In genomic region chr6:170493354-170493753, GRCh38 we compare ENCODE assay signal across 39 cellular contexts.
"Had no signal": no experiment of that assay in that cellular context is flagged by ENCODE, and none has a peak within 500 bp of the region (broad histone marks: within the 10 kb centered on the region; RNA-seq: fewer than 3 reads in every experiment).

No MANE protein-coding gene starts in this region.

- H3K4me3 Mint-ChIP-seq: activated naive CD4-positive, alpha-beta T cell treated with anti-CD3 and anti-CD28 coated beads for 36 hours; activated naive CD4-positive, alpha-beta T cell treated with anti-CD3 and anti-CD28 coated beads, Interleukin-2, amount 10 ng/mL, durations not matched to agents 7 days and 5 days; activated naive CD4-positive, alpha-beta T cell treated with anti-CD3 and anti-CD28 coated beads, Interleukin-2, amount 50 U/mL, for 24 hours; activated naive CD8-positive, alpha-beta T cell; activated naive CD8-positive, alpha-beta T cell treated with anti-CD3 and anti-CD28 coated beads for 36 hours; activated naive CD8-positive, alpha-beta T cell treated with anti-CD3 and anti-CD28 coated beads, Interleukin-2, amount 10 ng/mL, durations not matched to agents 7 days and 5 days; activated naive CD8-positive, alpha-beta T cell treated with anti-CD3 and anti-CD28 coated beads, Interleukin-2, amount 50 U/mL, for 24 hours; activated T-cell treated with anti-CD3 and anti-CD28 coated beads, Interleukin-2, amount 50 U/mL, for 24 hours; activated T-cell treated with anti-CD3 and anti-CD28 coated beads, Interleukin-2, amount 50 U/mL, for 4 hours; activated T-cell treated with anti-CD3 and anti-CD28 coated beads, Interleukin-2, amount 50 U/mL, for 72 hours; activated T-helper 1 cell treated with anti-CD3 and anti-CD28 coated beads, Interleukin-12 subunit alpha, Interleukin-12 subunit beta, Interleukin-2, Interleukin-4 antibody, amounts not matched to agents 30 ng/mL and 10 ng/mL and 1 ng/mL, durations not matched to agents 14 hours and 24 hours and 36 hours; activated T-helper 17 cell treated with anti-CD3 and anti-CD28 coated beads, Interleukin-2, amount 50 U/mL, for 72 hours; brain; central memory CD8-positive, alpha-beta T cell had no signal

- H3K36me3 ChIP-seq: adrenal gland, ascending aorta, brain microvascular endothelial cell, breast epithelium, cardiac muscle cell had no signal

- H3K4me3 ChIP-seq: adrenal gland, ascending aorta, body of pancreas, breast epithelium, cardiac muscle cell had no signal

- H3K9me3 ChIP-seq: adrenal gland, ascending aorta, body of pancreas, breast epithelium had no signal

- H3K27ac Mint-ChIP-seq: activated naive CD4-positive, alpha-beta T cell treated with anti-CD3 and anti-CD28 coated beads for 36 hours; activated naive CD4-positive, alpha-beta T cell treated with anti-CD3 and anti-CD28 coated beads, Interleukin-2, amount 10 ng/mL, durations not matched to agents 7 days and 5 days; activated naive CD4-positive, alpha-beta T cell treated with anti-CD3 and anti-CD28 coated beads, Interleukin-2, amount 50 U/mL, for 24 hours; activated naive CD4-positive, alpha-beta T cell treated with anti-CD3 and anti-CD28 coated beads, Interleukin-2, amount 50 U/mL, for 72 hours; activated naive CD8-positive, alpha-beta T cell; activated naive CD8-positive, alpha-beta T cell treated with anti-CD3 and anti-CD28 coated beads for 36 hours; activated naive CD8-positive, alpha-beta T cell treated with anti-CD3 and anti-CD28 coated beads, Interleukin-2, amount 10 ng/mL, durations not matched to agents 7 days and 5 days; activated naive CD8-positive, alpha-beta T cell treated with anti-CD3 and anti-CD28 coated beads, Interleukin-2, amount 50 U/mL, for 24 hours; activated T-cell treated with anti-CD3 and anti-CD28 coated beads, Interleukin-2, amount 50 U/mL, for 24 hours; activated T-cell treated with anti-CD3 and anti-CD28 coated beads, Interleukin-2, amount 50 U/mL, for 72 hours; activated T-helper 1 cell treated with anti-CD3 and anti-CD28 coated beads, Interleukin-12 subunit alpha, Interleukin-12 subunit beta, Interleukin-2, Interleukin-4 antibody, amounts not matched to agents 30 ng/mL and 10 ng/mL and 1 ng/mL, durations not matched to agents 14 hours and 24 hours and 36 hours; activated T-helper 17 cell treated with anti-CD3 and anti-CD28 coated beads, Interleukin-2, amount 50 U/mL, for 72 hours; activated T-helper 2 cell treated with anti-CD3 and anti-CD28 coated beads, Interferon-gamma antibody, Interleukin-2, Interleukin-4, amounts not matched to agents 10 μg/mL and 5 μg/mL and 100 μg/mL, durations not matched to agents 14 hours and 24 hours and 36 hours had no signal

- H3K4me1 ChIP-seq: adrenal gland, ascending aorta, body of pancreas, breast epithelium had no signal

- ATAC-seq: activated naive CD4-positive, alpha-beta T cell treated with anti-CD3 and anti-CD28 coated beads, Interleukin-2, amount 50 U/mL, for 72 hours; activated naive CD8-positive, alpha-beta T cell treated with anti-CD3 and anti-CD28 coated beads, Interleukin-2, amount 50 U/mL, for 24 hours; activated T-cell treated with anti-CD3 and anti-CD28 coated beads, Interleukin-2, amount 50 U/mL, for 4 hours; activated T-cell treated with anti-CD3 and anti-CD28 coated beads, Interleukin-2, amount 50 U/mL, for 72 hours; activated T-helper 17 cell treated with anti-CD3 and anti-CD28 coated beads, Interleukin-2, amount 50 U/mL, for 72 hours; body of pancreas had no signal

- H3K4me1 Mint-ChIP-seq: activated naive CD4-positive, alpha-beta T cell treated with anti-CD3 and anti-CD28 coated beads, Interleukin-2, amount 10 ng/mL, durations not matched to agents 7 days and 5 days; activated naive CD4-positive, alpha-beta T cell treated with anti-CD3 and anti-CD28 coated beads, Interleukin-2, amount 50 U/mL, for 24 hours; activated naive CD8-positive, alpha-beta T cell treated with anti-CD3 and anti-CD28 coated beads for 36 hours; activated naive CD8-positive, alpha-beta T cell treated with anti-CD3 and anti-CD28 coated beads, Interleukin-2, amount 50 U/mL, for 24 hours; activated T-helper 17 cell treated with anti-CD3 and anti-CD28 coated beads, Interleukin-2, amount 50 U/mL, for 72 hours; central memory CD8-positive, alpha-beta T cell had no signal

- H3K36me3 Mint-ChIP-seq: activated naive CD4-positive, alpha-beta T cell treated with anti-CD3 and anti-CD28 coated beads, Interleukin-2, amount 10 ng/mL, durations not matched to agents 7 days and 5 days; activated naive CD4-positive, alpha-beta T cell treated with anti-CD3 and anti-CD28 coated beads, Interleukin-2, amount 50 U/mL, for 24 hours; activated naive CD4-positive, alpha-beta T cell treated with anti-CD3 and anti-CD28 coated beads, Interleukin-2, amount 50 U/mL, for 72 hours; activated naive CD8-positive, alpha-beta T cell; activated naive CD8-positive, alpha-beta T cell treated with anti-CD3 and anti-CD28 coated beads for 36 hours; brain had no signal

- FAIRE-seq: astrocyte, bronchial epithelial cell had no signal

- H3K27ac ChIP-seq: adrenal gland, ascending aorta, body of pancreas, brain microvascular endothelial cell, breast epithelium, cardiac muscle cell had no signal

- H3K27me3 ChIP-seq: adrenal gland, ascending aorta, body of pancreas, brain microvascular endothelial cell, breast epithelium, cardiac muscle cell had no signal

- DNase-seq: activated effector memory CD4-positive, alpha-beta T cell treated with anti-CD3 and anti-CD28 coated beads, Interleukin-2, amount 50 U/mL, for 16 hours; activated effector memory CD4-positive, alpha-beta T cell treated with Interleukin-2 at 50 U/mL for 16 hours; activated gamma-delta T cell; activated gamma-delta T cell treated with Interleukin-2 at 50 U/mL for 16 hours; activated naive CD4-positive, alpha-beta T cell; activated naive CD4-positive, alpha-beta T cell treated with anti-CD3 and anti-CD28 coated beads for 36 hours; activated naive CD4-positive, alpha-beta T cell treated with anti-CD3 and anti-CD28 coated beads, Interleukin-2, amount 10 ng/mL, durations not matched to agents 7 days and 5 days; activated naive CD4-positive, alpha-beta T cell treated with anti-CD3 and anti-CD28 coated beads, Interleukin-2, amount 50 U/mL, for 16 hours; activated naive CD4-positive, alpha-beta T cell treated with Interleukin-2 at 50 U/mL for 16 hours; activated naive CD8-positive, alpha-beta T cell treated with anti-CD3 and anti-CD28 coated beads for 36 hours; activated naive CD8-positive, alpha-beta T cell treated with anti-CD3 and anti-CD28 coated beads, Interleukin-2, amount 10 ng/mL, durations not matched to agents 7 days and 5 days; activated naive CD8-positive, alpha-beta T cell treated with anti-CD3 and anti-CD28 coated beads, Interleukin-2, amount 50 U/mL, for 24 hours; activated T-cell treated with anti-CD3 and anti-CD28 coated beads, Interleukin-2, amount 50 U/mL, for 24 hours; activated T-cell treated with anti-CD3 and anti-CD28 coated beads, Interleukin-2, amount 50 U/mL, for 4 hours; activated T-cell treated with anti-CD3 and anti-CD28 coated beads, Interleukin-2, amount 50 U/mL, for 48 hours; activated T-cell treated with anti-CD3 and anti-CD28 coated beads, Interleukin-2, amount 50 U/mL, for 72 hours; adrenal gland; amniotic stem cell; amygdala; anterior cingulate cortex; aorta; body of pancreas; brain microvascular endothelial cell; caudate nucleus; central memory CD4-positive, alpha-beta T cell; cerebellar nuclear complex had no signal

- H3K9me3 Mint-ChIP-seq: activated naive CD4-positive, alpha-beta T cell treated with anti-CD3 and anti-CD28 coated beads for 36 hours; activated naive CD4-positive, alpha-beta T cell treated with anti-CD3 and anti-CD28 coated beads, Interleukin-2, amount 10 ng/mL, durations not matched to agents 7 days and 5 days; activated naive CD4-positive, alpha-beta T cell treated with anti-CD3 and anti-CD28 coated beads, Interleukin-2, amount 50 U/mL, for 24 hours; activated naive CD4-positive, alpha-beta T cell treated with anti-CD3 and anti-CD28 coated beads, Interleukin-2, amount 50 U/mL, for 72 hours; activated naive CD8-positive, alpha-beta T cell treated with anti-CD3 and anti-CD28 coated beads for 36 hours; activated naive CD8-positive, alpha-beta T cell treated with anti-CD3 and anti-CD28 coated beads, Interleukin-2, amount 10 ng/mL, durations not matched to agents 7 days and 5 days; activated naive CD8-positive, alpha-beta T cell treated with anti-CD3 and anti-CD28 coated beads, Interleukin-2, amount 50 U/mL, for 24 hours; activated T-cell treated with anti-CD3 and anti-CD28 coated beads, Interleukin-2, amount 50 U/mL, for 24 hours; activated T-cell treated with anti-CD3 and anti-CD28 coated beads, Interleukin-2, amount 50 U/mL, for 4 hours; activated T-cell treated with anti-CD3 and anti-CD28 coated beads, Interleukin-2, amount 50 U/mL, for 72 hours; activated T-helper 1 cell treated with anti-CD3 and anti-CD28 coated beads, Interleukin-12 subunit alpha, Interleukin-12 subunit beta, Interleukin-2, Interleukin-4 antibody, amounts not matched to agents 30 ng/mL and 10 ng/mL and 1 ng/mL, durations not matched to agents 14 hours and 24 hours and 36 hours; activated T-helper 17 cell treated with anti-CD3 and anti-CD28 coated beads, Interleukin-2, amount 50 U/mL, for 72 hours; activated T-helper 2 cell treated with anti-CD3 and anti-CD28 coated beads, Interferon-gamma antibody, Interleukin-2, Interleukin-4, amounts not matched to agents 10 μg/mL and 5 μg/mL and 100 μg/mL, durations not matched to agents 14 hours and 24 hours and 36 hours; central memory CD8-positive, alpha-beta T cell had no signal
